ENCODE assay signal across 17 cellular contexts in the genomic region with DNA sequence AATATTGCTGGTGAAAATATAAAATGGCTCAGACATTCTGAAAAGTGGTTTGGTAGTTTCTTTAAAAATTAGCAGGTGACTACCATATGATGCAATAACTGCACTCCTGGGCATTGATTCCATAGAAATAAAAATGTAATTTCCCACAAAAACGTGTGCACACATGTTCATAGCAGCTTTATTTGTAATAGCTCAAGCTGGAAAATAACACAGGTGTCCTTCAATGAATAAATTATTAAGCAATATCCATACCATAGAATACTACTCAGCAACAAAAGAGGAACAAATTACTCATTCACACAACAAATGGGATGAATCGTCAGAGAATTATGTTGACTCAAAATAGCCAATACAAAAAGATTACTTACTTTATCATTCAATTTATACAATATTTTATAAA.
"Had no signal": no experiment of that assay in that cellular context is flagged by ENCODE, and none has a peak within 500 bp of the region (broad histone marks: within the 10 kb centered on the region; RNA-seq: fewer than 3 reads in every experiment).

No MANE protein-coding gene starts in this region.

- H3K27me3 ChIP-seq: gastrocnemius medialis, right atrium auricular region, thyroid gland, uterus had no signal

- H3K4me3 ChIP-seq: gastrocnemius medialis, lung, right atrium auricular region, smooth muscle cell, thyroid gland, uterus had no signal

- H3K36me3 ChIP-seq: gastrocnemius medialis, right atrium auricular region, thyroid gland, uterus had no signal

- H3K36me3 Mint-ChIP-seq: activated CD4-positive, alpha-beta memory T cell treated with anti-CD3 and anti-CD28 coated beads for 36 hours; activated naive CD8-positive, alpha-beta T cell; naive B cell; stimulated activated effector memory CD8-positive, alpha-beta T cell treated with anti-CD3 and anti-CD28 coated beads, Interleukin-12 subunit alpha, Interleukin-12 subunit beta, amount 100 ng/mL, for 72 hours had no signal

- H3K9me3 ChIP-seq: gastrocnemius medialis, right atrium auricular region, thyroid gland, uterus had no signal

- H3K27ac Mint-ChIP-seq: activated CD4-positive, alpha-beta memory T cell treated with anti-CD3 and anti-CD28 coated beads for 36 hours; activated naive CD8-positive, alpha-beta T cell; naive B cell; stimulated activated effector memory CD8-positive, alpha-beta T cell treated with anti-CD3 and anti-CD28 coated beads, Interleukin-12 subunit alpha, Interleukin-12 subunit beta, amount 100 ng/mL, for 72 hours had no signal

- H3K27me3 Mint-ChIP-seq: activated CD4-positive, alpha-beta memory T cell treated with anti-CD3 and anti-CD28 coated beads for 36 hours; activated naive CD8-positive, alpha-beta T cell; naive B cell had no signal

- H3K4me2 ChIP-seq: smooth muscle cell had no signal

- H3K4me1 ChIP-seq: gastrocnemius medialis, right atrium auricular region, thyroid gland, uterus had no signal

- H3K4me1 Mint-ChIP-seq: naive B cell; stimulated activated effector memory CD8-positive, alpha-beta T cell treated with anti-CD3 and anti-CD28 coated beads, Interleukin-12 subunit alpha, Interleukin-12 subunit beta, amount 100 ng/mL, for 72 hours had no signal

- H3K27ac ChIP-seq: gastrocnemius medialis, right atrium auricular region, thyroid gland, uterus, VCaP had no signal

- ATAC-seq: gastrocnemius medialis; left colon; stimulated activated effector memory CD8-positive, alpha-beta T cell treated with anti-CD3 and anti-CD28 coated beads, Interleukin-12 subunit alpha, Interleukin-12 subunit beta, amount 100 ng/mL, for 72 hours had no signal

- DNase-seq: activated CD4-positive, alpha-beta memory T cell treated with anti-CD3 and anti-CD28 coated beads for 36 hours; activated gamma-delta T cell; activated T-cell treated with anti-CD3 and anti-CD28 coated beads, Interleukin-2, amount 50 U/mL, for 48 hours; anterior cingulate cortex; erythroblast; gastrocnemius medialis; left colon; naive B cell; T1000; thyroid gland; uterus had no signal

- H3K4me3 Mint-ChIP-seq: activated CD4-positive, alpha-beta memory T cell treated with anti-CD3 and anti-CD28 coated beads for 36 hours; activated naive CD8-positive, alpha-beta T cell; naive B cell; stimulated activated effector memory CD8-positive, alpha-beta T cell treated with anti-CD3 and anti-CD28 coated beads, Interleukin-12 subunit alpha, Interleukin-12 subunit beta, amount 100 ng/mL, for 72 hours had no signal
